ENCODE assay signal across 14 cellular contexts in genomic region chr10:133100706-133101463, GRCh38. TPM values are rescaled to one million over a fixed set of nuclear protein-coding genes. Genes with fewer than 3 reads are reported as not detected.
DNase-seq lines count a peak whose midpoint lies in the region; ATAC-seq, FAIRE-seq and TF ChIP-seq lines count a peak whose summit lies in the region.
"Had no signal": no experiment of that assay in that cellular context is flagged by ENCODE, and none has a peak within 500 bp of the region (broad histone marks: within the 10 kb centered on the region; RNA-seq: fewer than 3 reads in every experiment).

No MANE protein-coding gene starts in this region.

- H3K27me3 ChIP-seq in body of pancreas (no peaks in the 10 kb centered on the region), small intestine (ENCODE audit: control insufficient read depth in 2 of 2, insufficient read depth in 2 of 2, low read length in 2 of 2) (peaks cover 0 to 2% of the 10 kb centered on the region in 2 donors)
- H3K27me3 ChIP-seq in effector memory CD4-positive, alpha-beta T cell (replicated peaks; ENCODE audit: control insufficient read depth, insufficient read depth, low read length, poor library complexity, severe bottlenecking): no peaks in the 10 kb centered on the region
- H3K27me3 ChIP-seq: uterus had no signal

- no peak for FAIRE-seq in small intestine (lab: Jason Lieb, UNC)
- FAIRE-seq: GM18507, islet of Langerhans had no signal

- no peak for TF ChIP-seq CTCF in body of pancreas (IDR thresholded peaks at IDR 0.05)

- H3K27ac ChIP-seq in body of pancreas (peak overlapping the region in 2 of 4 donors; percentile 10 to 17), small intestine (ENCODE audit: low read depth in 1 of 2, low read length in 1 of 2) (no peak overlapping the region)
- H3K27ac ChIP-seq in effector memory CD4-positive, alpha-beta T cell (ENCODE audit: insufficient read depth, low read length, poor library complexity, severe bottlenecking): no peak overlapping the region
- H3K27ac ChIP-seq: uterus had no signal

- H3K36me3 ChIP-seq in body of pancreas (replicated peaks in 1 of 2; ENCODE audit: insufficient read depth in 1 of 2, low read depth in 2 of 2) (no peaks in the 10 kb centered on the region), small intestine (ENCODE audit: control insufficient read depth in 2 of 2, insufficient read depth in 2 of 2, low read length in 2 of 2) (no peaks in the 10 kb centered on the region)
- H3K36me3 ChIP-seq in effector memory CD4-positive, alpha-beta T cell (ENCODE audit: control insufficient read depth, insufficient read depth, low read length): no peaks in the 10 kb centered on the region
- H3K36me3 ChIP-seq: uterus had no signal

- DNase-seq in NCI-H146 (lab: John Stamatoyannopoulos, UW) (peak; percentile 6), NCI-H146 treated with DMSO at 0.1 percent for 48 hours (lab: John Stamatoyannopoulos, UW; ENCODE audit: unreplicated experiment) (no peak), NCI-H748 (lab: John Stamatoyannopoulos, UW; ENCODE audit: unreplicated experiment) (peak; percentile 87), body of pancreas (peak; percentile 40 to 72 (median 59)), small intestine (peak; percentile 3), NCI-H1092 treated with DMSO at 0.1 percent for 48 hours (lab: John Stamatoyannopoulos, UW) (no peak), NCI-H524 treated with DMSO at 0.1 percent for 48 hours (lab: John Stamatoyannopoulos, UW) (no peak)
- DNase-seq in effector memory CD4-positive, alpha-beta T cell: no peak
- DNase-seq: ACHN, NCI-H187 treated with DMSO at 0.1 percent for 48 hours, uterus had no signal

- H3K4me1 ChIP-seq in body of pancreas (peaks cover 11% of the 10 kb centered on the region), small intestine (ENCODE audit: control insufficient read depth in 2 of 2, insufficient read depth in 1 of 2, low read depth in 1 of 2, low read length in 1 of 2) (no peaks in the 10 kb centered on the region)
- no peaks in the 10 kb centered on the region for H3K4me1 ChIP-seq in effector memory CD4-positive, alpha-beta T cell (ENCODE audit: control insufficient read depth, insufficient read depth, low read length, poor library complexity, severe bottlenecking)
- H3K4me1 ChIP-seq: uterus had no signal

- no peak overlapping the region for H3K4me3 ChIP-seq in body of pancreas
- no peak overlapping the region for H3K4me3 ChIP-seq in small intestine (ENCODE audit: low read depth in 1 of 2, low read length in 2 of 2)
- H3K4me3 ChIP-seq in effector memory CD4-positive, alpha-beta T cell (ENCODE audit: insufficient read depth, low read depth, low read length, poor library complexity, severe bottlenecking): no peak overlapping the region
- H3K4me3 ChIP-seq: smooth muscle cell, uterus had no signal

- intact Hi-C loops in body of pancreas (cut with DNase I): no loop called here

- H3K9me3 ChIP-seq in body of pancreas (no peaks in the 10 kb centered on the region), small intestine (ENCODE audit: control insufficient read depth, low read depth) (no peaks in the 10 kb centered on the region)
- no peaks in the 10 kb centered on the region for H3K9me3 ChIP-seq in effector memory CD4-positive, alpha-beta T cell (ENCODE audit: control insufficient read depth, low read length)
- H3K9me3 ChIP-seq: uterus had no signal

- peak; percentile 76 for ATAC-seq in body of pancreas

- peak in 1 of 3 donors; percentile 40 for TF ChIP-seq POLR2A in body of pancreas (IDR thresholded peaks at IDR 0.05)

- 4 to 12% methylated on average over 17 to 37 of the region's 40 CpGs for WGBS in body of pancreas, 2 donors
- WGBS in small intestine, 3 donors: 19 to 23% (median 21%) methylated on average over 37 to 40 of the region's 40 CpGs

RNA-seq across cellular contexts. Expression of gene ADGRA1, which starts 13.2 kb away (rescaled TPM):
- total RNA-seq in body of pancreas: under 1 TPM in 1 of 2 donors, not detected in 1; under 0.01 TPM
- under 1 TPM in 1 of 3 donors, not detected in 2; 0.10 TPM for polyA plus RNA-seq in small intestine
- total RNA-seq: smooth muscle cell had no signal
- polyA plus RNA-seq: smooth muscle cell had no signal

RNA-seq across cellular contexts. Expression of gene KNDC1, which starts 59.1 kb away (rescaled TPM):
- 1 to 10 TPM in 1 of 2 donors, under 1 TPM in 1; 0.52 to 3.3 TPM for total RNA-seq in body of pancreas
- under 1 TPM in 1 of 3 donors, not detected in 2; 0.37 TPM for polyA plus RNA-seq in small intestine

Comparison
In these comparisons a context has a peak if more than half of its experiments do, and no peak if none do; other contexts are left out.
1. DNase-seq: peak in NCI-H146 (single experiment), NCI-H748 (single experiment), body of pancreas (4 of 4) and small intestine (single experiment); none in NCI-H146 treated with DMSO at 0.1 percent for 48 hours (single experiment), effector memory CD4-positive, alpha-beta T cell (0 of 3), NCI-H1092 treated with DMSO at 0.1 percent for 48 hours (single experiment) and NCI-H524 treated with DMSO at 0.1 percent for 48 hours (single experiment).